15 cellular contexts compared by ENCODE assay signal in genomic region chr4:139219450-139220055, GRCh38. TPM values are rescaled to one million over a fixed set of nuclear protein-coding genes. Genes with fewer than 3 reads are reported as not detected.
DNase-seq lines count a peak whose midpoint lies in the region; ATAC-seq and TF ChIP-seq lines count a peak whose summit lies in the region.
"Had no signal": no experiment of that assay in that cellular context is flagged by ENCODE, and none has a peak within 500 bp of the region (broad histone marks: within the 10 kb centered on the region; RNA-seq: fewer than 3 reads in every experiment).

No MANE protein-coding gene starts in this region.

- CTCF ChIA-PET in A673 (lab: Charles Lee): interaction anchor here (0.6 to 1.2 kb wide), 2 partner anchors 13 to 200 kb away, joined by 4 to 8 read pairs; no protein-coding TSS in a partner anchor

- H3K27me3 ChIP-seq in A673 (replicated peaks; ENCODE audit: insufficient read depth, low read depth, low read length, poor library complexity) (no peaks in the 10 kb centered on the region), BLaER1 (no peaks in the 10 kb centered on the region), right atrium auricular region (no peaks in the 10 kb centered on the region), spleen (replicated peaks in 1 of 7) (no peaks in the 10 kb centered on the region)

- no peaks in the 10 kb centered on the region for H4K20me1 ChIP-seq in BLaER1

- no peak for TF ChIP-seq CTCF in A673 (conservative IDR thresholded peaks at IDR 0.05; ENCODE audit: low read depth, low read length)
- no peak for TF ChIP-seq CTCF in right atrium auricular region (IDR thresholded peaks at IDR 0.05)
- no peak for TF ChIP-seq CTCF in spleen (IDR thresholded peaks at IDR 0.05 in 8 of 11, conservative IDR thresholded peaks at IDR 0.05 in 3 of 11)

- no peaks in the 10 kb centered on the region for H3K36me3 Mint-ChIP-seq in stimulated activated effector memory CD8-positive, alpha-beta T cell treated with anti-CD3 and anti-CD28 coated beads, Interleukin-12 subunit alpha, Interleukin-12 subunit beta, amount 100 ng/mL, for 72 hours
- H3K36me3 Mint-ChIP-seq: CD4-positive, alpha-beta memory T cell had no signal

- peaks cover 16% of the 10 kb centered on the region for H3K4me1 Mint-ChIP-seq in stimulated activated effector memory CD8-positive, alpha-beta T cell treated with anti-CD3 and anti-CD28 coated beads, Interleukin-12 subunit alpha, Interleukin-12 subunit beta, amount 100 ng/mL, for 72 hours

- H3K9me3 Mint-ChIP-seq in stimulated activated effector memory CD8-positive, alpha-beta T cell treated with anti-CD3 and anti-CD28 coated beads, Interleukin-12 subunit alpha, Interleukin-12 subunit beta, amount 100 ng/mL, for 72 hours: peaks cover 2% of the 10 kb centered on the region
- H3K9me3 Mint-ChIP-seq: CD4-positive, alpha-beta memory T cell had no signal

- no peak overlapping the region for H3K9ac ChIP-seq in BLaER1
- H3K9ac ChIP-seq in SK-N-MC (ENCODE audit: insufficient read length): peak overlapping the region; percentile 19
- H3K9ac ChIP-seq: GM23248 had no signal

- H3K9me3 ChIP-seq in A673 (ENCODE audit: low read depth, low read length, poor library complexity, severe bottlenecking) (no peaks in the 10 kb centered on the region), BLaER1 (no peaks in the 10 kb centered on the region), SK-N-MC (ENCODE audit: low read depth, low read length) (no peaks in the 10 kb centered on the region; the same call in 1 of the 2 replicates), right atrium auricular region (peaks cover 0 to 5% of the 10 kb centered on the region in 2 donors), spleen (no peaks in the 10 kb centered on the region)

- H3K36me3 ChIP-seq in A673 (ENCODE audit: insufficient read depth, low read length, poor library complexity, severe bottlenecking): no peaks in the 10 kb centered on the region
- no peaks in the 10 kb centered on the region for H3K36me3 ChIP-seq in BLaER1
- H3K36me3 ChIP-seq in SK-N-MC (ENCODE audit: insufficient read depth, low read length): no peaks in the 10 kb centered on the region
- no peaks in the 10 kb centered on the region for H3K36me3 ChIP-seq in right atrium auricular region
- no peaks in the 10 kb centered on the region for H3K36me3 ChIP-seq in spleen

- POLR2A ChIA-PET in A673 (lab: Charles Lee; ENCODE audit: low non-redundant PET): no interaction called here

- peaks cover 52% of the 10 kb centered on the region for H3K4me1 ChIP-seq in A673 (ENCODE audit: insufficient read depth, low read length, poor library complexity, severe bottlenecking)
- peaks cover 28% of the 10 kb centered on the region for H3K4me1 ChIP-seq in BLaER1
- peaks cover 0 to 4% of the 10 kb centered on the region in 2 donors for H3K4me1 ChIP-seq in right atrium auricular region
- peaks cover 0 to 19% (median 6%) of the 10 kb centered on the region in 6 donors for H3K4me1 ChIP-seq in spleen

- ATAC-seq in stimulated activated effector memory CD8-positive, alpha-beta T cell treated with anti-CD3 and anti-CD28 coated beads, Interleukin-12 subunit alpha, Interleukin-12 subunit beta, amount 100 ng/mL, for 72 hours: no peak
- ATAC-seq in GM21367 (IDR thresholded peaks at IDR 0.05; ENCODE audit: unreplicated experiment): no peak
- ATAC-seq: HCT116 had no signal

- WGBS in spleen, 5 donors: 79 to 96% (median 86%) methylated on average over 4 of the region's 4 CpGs

- H3K27ac ChIP-seq in A673 (ENCODE audit: low read depth, low read length, poor library complexity, severe bottlenecking) (peak overlapping the region; percentile 93), BLaER1 (no peak overlapping the region), SK-N-MC (peak overlapping the region; percentile 90), right atrium auricular region (no peak overlapping the region), spleen (no peak overlapping the region)
- H3K27ac ChIP-seq: GM23248 had no signal

- intact Hi-C loops in A673 (cut with micrococcal nuclease; ENCODE audit: unreplicated experiment): no loop called here
- intact Hi-C loops in spleen (cut with DNase I; ENCODE audit: low total_unique reads): no loop called here

- H3K27ac Mint-ChIP-seq in stimulated activated effector memory CD8-positive, alpha-beta T cell treated with anti-CD3 and anti-CD28 coated beads, Interleukin-12 subunit alpha, Interleukin-12 subunit beta, amount 100 ng/mL, for 72 hours: peak overlapping the region; percentile 63

- no peak for TF ChIP-seq POLR2A in spleen (IDR thresholded peaks at IDR 0.05)

- no TSS peak for BruUV-seq in A673 (replicated peaks; lab: Mats Ljungman, UMichigan)

- peak overlapping the region; percentile 45 for H3K4me2 ChIP-seq in BLaER1

- DNase-seq in A673 (ENCODE audit: low spot score): peak; percentile 91
- peak; percentile 75 for DNase-seq in SK-N-MC (ENCODE audit: low read depth, low spot score)
- no peak for DNase-seq in stimulated activated effector memory CD8-positive, alpha-beta T cell treated with anti-CD3 and anti-CD28 coated beads, Interleukin-12 subunit alpha, Interleukin-12 subunit beta, amount 100 ng/mL, for 72 hours (ENCODE audit: low spot score in 2 of 2)
- no peak for DNase-seq in right atrium auricular region (ENCODE audit: low spot score)
- no peak for DNase-seq in spleen
- DNase-seq: C1 segment of cervical spinal cord; CD4-positive, alpha-beta memory T cell; DMS153; DMS79 treated with DMSO at 0.1 percent for 48 hours; EL; GM23248; KBM-7 had no signal

- no peak overlapping the region for H3K4me3 Mint-ChIP-seq in stimulated activated effector memory CD8-positive, alpha-beta T cell treated with anti-CD3 and anti-CD28 coated beads, Interleukin-12 subunit alpha, Interleukin-12 subunit beta, amount 100 ng/mL, for 72 hours
- H3K4me3 Mint-ChIP-seq: CD4-positive, alpha-beta memory T cell had no signal

- H3K4me3 ChIP-seq in A673 (ENCODE audit: low read depth, low read length, poor library complexity, severe bottlenecking) (no peak overlapping the region), BLaER1 (no peak overlapping the region), SK-N-MC (no peak overlapping the region), right atrium auricular region (no peak overlapping the region), spleen (no peak overlapping the region)
- H3K4me3 ChIP-seq: GM23248 had no signal

RNA-seq across cellular contexts. Expression of gene ELF2, which starts 42.5 kb away (rescaled TPM):
- total RNA-seq in A673 (2021) (42.4 and 46.1 TPM in 2 replicates), right atrium auricular region (10 to 100 TPM; 32.2 to 32.3 TPM), spleen (10 to 100 TPM; 57.8 to 85.8 (median 69.1) TPM)
- 10 to 100 TPM; 13.0 to 14.7 (median 13.9) TPM for polyA plus RNA-seq in spleen

Comparison
In these comparisons a context has a peak if more than half of its experiments do, and no peak if none do; other contexts are left out.
1. DNase-seq: peak in A673 (single experiment) and SK-N-MC (single experiment); none in stimulated activated effector memory CD8-positive, alpha-beta T cell treated with anti-CD3 and anti-CD28 coated beads, Interleukin-12 subunit alpha, Interleukin-12 subunit beta, amount 100 ng/mL, for 72 hours (0 of 2), right atrium auricular region (single experiment) and spleen (single experiment).
2. H3K27ac ChIP-seq: peak in A673 (single experiment) and SK-N-MC (single experiment); none in BLaER1 (single experiment), right atrium auricular region (0 of 2) and spleen (0 of 8).